Comparison of ENCODE assay signal across 26 cellular contexts in genomic region chr6:64990652-64991304, GRCh38.
"Had no signal": no experiment of that assay in that cellular context is flagged by ENCODE, and none has a peak within 500 bp of the region (broad histone marks: within the 10 kb centered on the region; RNA-seq: fewer than 3 reads in every experiment).

No MANE protein-coding gene starts in this region.

- ATAC-seq: activated CD8-positive, alpha-beta memory T cell treated with anti-CD3 and anti-CD28 coated beads, Interleukin-2, amount 10 ng/mL, durations not matched to agents 7 days and 5 days; K562; Panc1; T-helper 17 cell had no signal

- H3K4me3 ChIP-seq: K562, SJSA1 had no signal

- DNase-seq: activated B cell treated with CpG ODN at 0.5 μM for 24 hours; activated CD4-positive, alpha-beta T cell treated with anti-CD3 and anti-CD28 coated beads for 1 hour; activated CD4-positive, alpha-beta T cell treated with anti-CD3 and anti-CD28 coated beads, Interleukin-2, amount 10 ng/mL, durations not matched to agents 24 days and 14 days; activated CD4-positive, alpha-beta T cell treated with anti-CD3 and anti-CD28 coated beads, Interleukin-2, amount 50 U/mL, for 48 hours; activated CD8-positive, alpha-beta memory T cell treated with anti-CD3 and anti-CD28 coated beads, Interleukin-2, amount 10 ng/mL, durations not matched to agents 7 days and 5 days; activated effector memory CD4-positive, alpha-beta T cell treated with Interleukin-2 at 50 U/mL for 16 hours; activated naive CD4-positive, alpha-beta T cell; activated T-cell treated with anti-CD3 and anti-CD28 coated beads, Interleukin-2, amount 50 U/mL, for 24 hours; aorta; Karpas-422; MM.1S; NCI-H1105; NCI-H1436 treated with DMSO at 0.1 percent for 48 hours; NCI-H1930; NCI-H345; NCI-H510A treated with DMSO at 0.1 percent for 48 hours; NCI-H774; NK-92 treated with Interleukin-12 subunit alpha and Interleukin-12 subunit beta, amount 100 ng/mL, for 24 hours; OCI-M1; Right ventricle myocardium superior; T-helper 17 cell; T-helper 9 cell had no signal

- H3K27me3 ChIP-seq: SJSA1 had no signal

- H3K27ac ChIP-seq: RWPE1, SJSA1 had no signal

- H3K4me1 ChIP-seq: SJSA1 had no signal

- H3K36me3 ChIP-seq: SJSA1 had no signal
